8 cellular contexts compared by ENCODE assay signal in genomic region chr1:34884961-34885360, GRCh38. TPM values are rescaled to one million over a fixed set of nuclear protein-coding genes. Genes with fewer than 3 reads are reported as not detected.
DNase-seq lines count a peak whose midpoint lies in the region; ATAC-seq and TF ChIP-seq lines count a peak whose summit lies in the region.
"Had no signal": no experiment of that assay in that cellular context is flagged by ENCODE, and none has a peak within 500 bp of the region (broad histone marks: within the 10 kb centered on the region; RNA-seq: fewer than 3 reads in every experiment).

No MANE protein-coding gene starts in this region.

- no peak overlapping the region for H3K4me3 ChIP-seq in GM12875 (ENCODE audit: low read depth, low read length)

- ATAC-seq in GM19455 (IDR thresholded peaks at IDR 0.05; ENCODE audit: unreplicated experiment), result no peak

- no peaks in the 10 kb centered on the region for H3K9me3 Mint-ChIP-seq in endothelial cell (ENCODE audit: unreplicated experiment)
- no peaks in the 10 kb centered on the region for H3K9me3 Mint-ChIP-seq in progenitor cell of endocrine pancreas (ENCODE audit: low read depth)

- TF ChIP-seq CTCF in GM12875 (IDR thresholded peaks at IDR 0.05; ENCODE audit: borderline replicate concordance, insufficient read depth, low read depth, low read length) (0 out of 2 replicates have a peak, but pooled peaks have one; percentile 5), endothelial cell (IDR thresholded peaks at IDR 0.05; ENCODE audit: unreplicated experiment) (peak; percentile 20), progenitor cell of endocrine pancreas (IDR thresholded peaks at IDR 0.05; ENCODE audit: unreplicated experiment) (peak; percentile 37)

- H3K27ac Mint-ChIP-seq in endothelial cell (ENCODE audit: unreplicated experiment) (no peak overlapping the region), progenitor cell of endocrine pancreas (no peak overlapping the region)

- peaks cover 6% of the 10 kb centered on the region for H3K36me3 Mint-ChIP-seq in endothelial cell (ENCODE audit: low read depth, unreplicated experiment)
- no peaks in the 10 kb centered on the region for H3K36me3 Mint-ChIP-seq in progenitor cell of endocrine pancreas (ENCODE audit: insufficient read depth)

- H3K4me1 Mint-ChIP-seq in endothelial cell (ENCODE audit: unreplicated experiment) (peaks cover 2% of the 10 kb centered on the region), progenitor cell of endocrine pancreas (ENCODE audit: low read depth) (peaks cover 2% of the 10 kb centered on the region)

- peaks cover 12% of the 10 kb centered on the region for H3K27me3 Mint-ChIP-seq in endothelial cell (ENCODE audit: unreplicated experiment)
- peaks cover 62% of the 10 kb centered on the region for H3K27me3 Mint-ChIP-seq in progenitor cell of endocrine pancreas

- no peak overlapping the region for H3K4me3 Mint-ChIP-seq in endothelial cell (ENCODE audit: unreplicated experiment)
- peak overlapping the region; percentile 60 for H3K4me3 Mint-ChIP-seq in progenitor cell of endocrine pancreas (ENCODE audit: low read depth)

- DNase-seq in NCI-H774 (lab: John Stamatoyannopoulos, UW) (peak; percentile 21), endothelial cell (ENCODE audit: low spot score) (no peak), progenitor cell of endocrine pancreas (ENCODE audit: low spot score, unreplicated experiment) (no peak), NCI-H2029 treated with DMSO at 0.1 percent for 48 hours (lab: John Stamatoyannopoulos, UW) (no peak), COLO829 (ENCODE audit: low spot score) (no peak)
- DNase-seq: NCI-H524 had no signal

RNA-seq across cellular contexts. Expression of gene SMIM12, which starts 25.4 kb away (rescaled TPM):
- total RNA-seq in endothelial cell (ENCODE audit: unreplicated experiment) (84.4 TPM), progenitor cell of endocrine pancreas (35.7 and 39.5 TPM in 2 replicates)

RNA-seq across cellular contexts. Expression of gene DLGAP3, which starts 44.5 kb away (rescaled TPM):
- total RNA-seq in endothelial cell (ENCODE audit: unreplicated experiment) (9.1 TPM), progenitor cell of endocrine pancreas (1.3 TPM in 2 replicates)
